Comparison of ENCODE assay signal across 15 cellular contexts in genomic region chr19:39479319-39479801, GRCh38. TPM values are rescaled to one million over a fixed set of nuclear protein-coding genes. Genes with fewer than 3 reads are reported as not detected.
DNase-seq lines count a peak whose midpoint lies in the region; ATAC-seq, FAIRE-seq and TF ChIP-seq lines count a peak whose summit lies in the region.
"Not testable (repeated sequence)": the region's sequence is repeated elsewhere in the genome, so short reads cannot be mapped to it uniquely, and the experiment has no call there.
"Had no signal": no experiment of that assay in that cellular context is flagged by ENCODE, and none has a peak within 500 bp of the region (broad histone marks: within the 10 kb centered on the region; RNA-seq: fewer than 3 reads in every experiment).

No MANE protein-coding gene starts in this region.

- H3K27me3 ChIP-seq in left lung, neural progenitor cell: not testable (repeated sequence)

- peaks cover 25% of the 10 kb centered on the region for H3F3A ChIP-seq in neural progenitor cell (ENCODE audit: low read depth)

- ATAC-seq in A549; activated T-cell treated with anti-CD3 and anti-CD28 coated beads, Interleukin-2, amount 50 U/mL, for 4 hours: not testable (repeated sequence)
- peak; percentile 28 for ATAC-seq in left lung

- H3K27ac ChIP-seq in A549, neural progenitor cell: not testable (repeated sequence)
- H3K27ac ChIP-seq in left lung, result peak overlapping the region; percentile 78 to 84

- intact Hi-C loops in left lung (cut with DNase I), result loop anchor here in 1 of 2 donors (10.0 kb wide), 1 partner anchor 55 kb away; the partner anchor contains the start of gene EID2B

- H3K9ac ChIP-seq in neural progenitor cell, result not testable (repeated sequence)

- not testable (repeated sequence) for H3K27me3 Mint-ChIP-seq in T-helper 1 cell treated with Interleukin-12 subunit alpha and Interleukin-12 subunit beta and Interleukin-4 antibody, amounts not matched to agents 30 μg/mL and 1 μg/mL, for 36 hours (ENCODE audit: low read depth); activated T-cell treated with anti-CD3 and anti-CD28 coated beads, Interleukin-2, amount 50 U/mL, for 4 hours (ENCODE audit: low read depth); chondrocyte (ENCODE audit: low read depth); neural progenitor cell (ENCODE audit: insufficient read depth, low read depth)

- H3K4me3 ChIP-seq in A549, left lung, neural progenitor cell: not testable (repeated sequence)

- H3K4me1 ChIP-seq in A549 (peaks cover 15% of the 10 kb centered on the region), left lung (peaks cover 10 to 26% of the 10 kb centered on the region in 2 donors), neural progenitor cell (peaks cover 16% of the 10 kb centered on the region)

- not testable (repeated sequence) for TF ChIP-seq CTCF in A549 (IDR thresholded peaks at IDR 0.05); chondrocyte (IDR thresholded peaks at IDR 0.05); left lung (IDR thresholded peaks at IDR 0.05); neural progenitor cell (IDR thresholded peaks at IDR 0.05)

- peaks cover 2 to 47% of the 10 kb centered on the region in 2 donors for H3K36me3 ChIP-seq in left lung
- not testable (repeated sequence) for H3K36me3 ChIP-seq in neural progenitor cell

- H3K79me2 ChIP-seq in neural progenitor cell (ENCODE audit: low read depth), result peaks cover 26% of the 10 kb centered on the region

- FAIRE-seq in A549 (lab: Jason Lieb, UNC), result peak; percentile 28

- peaks cover 19% of the 10 kb centered on the region for H3K36me3 Mint-ChIP-seq in T-helper 1 cell treated with Interleukin-12 subunit alpha and Interleukin-12 subunit beta and Interleukin-4 antibody, amounts not matched to agents 30 μg/mL and 1 μg/mL, for 36 hours (ENCODE audit: low read depth)
- H3K36me3 Mint-ChIP-seq in activated T-cell treated with anti-CD3 and anti-CD28 coated beads, Interleukin-2, amount 50 U/mL, for 4 hours (ENCODE audit: insufficient read depth), result peaks cover 17% of the 10 kb centered on the region
- peaks cover 12% of the 10 kb centered on the region for H3K36me3 Mint-ChIP-seq in chondrocyte (ENCODE audit: low read depth)
- H3K36me3 Mint-ChIP-seq in neural progenitor cell, result peaks cover 14% of the 10 kb centered on the region

- H3K4me2 ChIP-seq in A549, result not testable (repeated sequence)
- peak overlapping the region; percentile 88 for H3K4me2 ChIP-seq in neural progenitor cell

- H3K4me1 Mint-ChIP-seq in T-helper 1 cell treated with Interleukin-12 subunit alpha and Interleukin-12 subunit beta and Interleukin-4 antibody, amounts not matched to agents 30 μg/mL and 1 μg/mL, for 36 hours (ENCODE audit: low read depth), result peaks cover 19% of the 10 kb centered on the region
- H3K4me1 Mint-ChIP-seq in activated T-cell treated with anti-CD3 and anti-CD28 coated beads, Interleukin-2, amount 50 U/mL, for 4 hours (ENCODE audit: low read depth), result peaks cover 24% of the 10 kb centered on the region
- peaks cover 21% of the 10 kb centered on the region for H3K4me1 Mint-ChIP-seq in chondrocyte (ENCODE audit: low read depth)
- peaks cover 26% of the 10 kb centered on the region for H3K4me1 Mint-ChIP-seq in neural progenitor cell

- H4K20me1 ChIP-seq in neural progenitor cell (ENCODE audit: low read depth), result not testable (repeated sequence)

- TF ChIP-seq EP300 in A549 (IDR thresholded peaks at IDR 0.05), result not testable (repeated sequence)

- not testable (repeated sequence) for H3K9me3 ChIP-seq in A549; left lung; neural progenitor cell (ENCODE audit: low read depth)

- peak overlapping the region; percentile 90 for H3K4me3 Mint-ChIP-seq in T-helper 1 cell treated with Interleukin-12 subunit alpha and Interleukin-12 subunit beta and Interleukin-4 antibody, amounts not matched to agents 30 μg/mL and 1 μg/mL, for 36 hours
- H3K4me3 Mint-ChIP-seq in activated T-cell treated with anti-CD3 and anti-CD28 coated beads, Interleukin-2, amount 50 U/mL, for 4 hours, result peak overlapping the region; percentile 89
- H3K4me3 Mint-ChIP-seq in chondrocyte (ENCODE audit: unreplicated experiment), result not testable (repeated sequence)
- H3K4me3 Mint-ChIP-seq in neural progenitor cell, result peak overlapping the region; percentile 91

- H2AFZ ChIP-seq in neural progenitor cell (replicated peaks), result not testable (repeated sequence)

- WGBS in A549 (ENCODE audit: missing lambda C conversion rate), result 85% methylated on average over 11 of the region's 11 CpGs

- peak overlapping the region; percentile 86 for H3K27ac Mint-ChIP-seq in T-helper 1 cell treated with Interleukin-12 subunit alpha and Interleukin-12 subunit beta and Interleukin-4 antibody, amounts not matched to agents 30 μg/mL and 1 μg/mL, for 36 hours
- peak overlapping the region; percentile 97 for H3K27ac Mint-ChIP-seq in chondrocyte (ENCODE audit: unreplicated experiment)
- H3K27ac Mint-ChIP-seq in neural progenitor cell, result peak overlapping the region; percentile 30

- not testable (repeated sequence) for TF ChIP-seq POLR2A in A549 (IDR thresholded peaks at IDR 0.05; ENCODE audit: low read length)

- CTCF ChIA-PET in A549 (lab: Yijun Ruan, JAX), result interaction anchor here (8.4 to 16.6 kb wide), 2 partner anchors 17 to 39 kb away, joined by 73 to 305 read pairs; partner anchors contain the start of gene DLL3

- not testable (repeated sequence) for DNase-seq in A549 (ENCODE audit: low read depth in 1 of 2, low spot score in 1 of 2); activated T-cell treated with anti-CD3 and anti-CD28 coated beads, Interleukin-2, amount 50 U/mL, for 4 hours; chondrocyte (ENCODE audit: low spot score); neural progenitor cell (ENCODE audit: low spot score)
- DNase-seq in DMS79 (lab: John Stamatoyannopoulos, UW) (peak; percentile 6), NCI-H524 (lab: John Stamatoyannopoulos, UW) (peak; percentile 78 to 88), left lung (peak in 1 of 2 donors; percentile 8)

- TF ChIP-seq RAD21 in A549 (conservative IDR thresholded peaks at IDR 0.05 in 1 of 2, IDR thresholded peaks at IDR 0.05 in 1 of 2), result not testable (repeated sequence)

- H3K9me3 Mint-ChIP-seq in T-helper 1 cell treated with Interleukin-12 subunit alpha and Interleukin-12 subunit beta and Interleukin-4 antibody, amounts not matched to agents 30 μg/mL and 1 μg/mL, for 36 hours; activated T-cell treated with anti-CD3 and anti-CD28 coated beads, Interleukin-2, amount 50 U/mL, for 4 hours; chondrocyte (ENCODE audit: low read depth); neural progenitor cell: not testable (repeated sequence)

- POLR2A ChIA-PET in A549 (lab: Yijun Ruan, JAX), result interaction anchor here (1.0 kb wide), 1 partner anchor 11 kb away, joined by 6 read pairs; no protein-coding TSS in a partner anchor

RNA-seq across cellular contexts. Expression of gene TIMM50, which starts 1.3 kb away (rescaled TPM):
- polyA plus RNA-seq in A549 (2011; rRNA removed) (234 and 246 TPM in 2 replicates), A549 (2017; fragmentation: RNase III; extraction: RNeasy Plus Mini Kit Qiagen cat#74134 plus additional on column Dnase treatment) (196 to 206 TPM (median 204 TPM) in 3 replicates)
- polyA plus RNA-seq in A549 (2012; cell fraction: cytosol; rRNA removed), result 370 and 374 TPM in 2 replicates
- polyA plus RNA-seq in A549 (2012; cell fraction: nucleus; rRNA removed), result 384 and 439 TPM in 2 replicates
- 284 and 290 TPM in 2 replicates for polyA minus RNA-seq in A549 (2011; rRNA and poly(A)+ RNA removed)
- total RNA-seq in activated T-cell treated with anti-CD3 and anti-CD28 coated beads, Interleukin-2, amount 50 U/mL, for 4 hours, result 100 to 1,000 TPM; 192 to 211 (median 195) TPM
- total RNA-seq in chondrocyte (46.4 to 65.7 TPM (median 49.9 TPM) in 3 replicates), left lung (10 to 100 TPM; 46.0 to 60.3 TPM), neural progenitor cell (ENCODE audit: low replicate concordance) (39.9 and 79.3 TPM in 2 replicates)

RNA-seq across cellular contexts. Expression of gene DLL3, which starts 19.4 kb away (rescaled TPM):
- polyA plus RNA-seq in A549 (2011; rRNA removed) (6.8 and 8.3 TPM in 2 replicates), A549 (2017; fragmentation: RNase III; extraction: RNeasy Plus Mini Kit Qiagen cat#74134 plus additional on column Dnase treatment) (6.7 TPM in 3 replicates)
- 14.9 and 18.9 TPM in 2 replicates for polyA plus RNA-seq in A549 (2012; cell fraction: cytosol; rRNA removed)
- 10.6 and 11.5 TPM in 2 replicates for polyA plus RNA-seq in A549 (2012; cell fraction: nucleus; rRNA removed)
- polyA minus RNA-seq in A549 (2011; rRNA and poly(A)+ RNA removed), result 3.3 and 3.5 TPM in 2 replicates
- total RNA-seq in activated T-cell treated with anti-CD3 and anti-CD28 coated beads, Interleukin-2, amount 50 U/mL, for 4 hours, result 1 to 10 TPM; 1.7 to 3.3 (median 1.7) TPM
- total RNA-seq in chondrocyte (0.92 to 1.3 TPM (median 1.00 TPM) in 3 replicates), left lung (under 1 TPM in 1 of 2 donors, not detected in 1; 0.12 TPM), neural progenitor cell (ENCODE audit: low replicate concordance) (0.37 and 2.8 TPM in 2 replicates)
- total RNA-seq: A172, right cardiac atrium, stomach, transverse colon had no signal

RNA-seq across cellular contexts. Expression of gene SUPT5H, which starts 34.0 kb away (rescaled TPM):
- 133 and 186 TPM in 2 replicates for polyA plus RNA-seq in A549 (2011; rRNA removed)
- 147 and 165 TPM in 2 replicates for polyA plus RNA-seq in A549 (2012; cell fraction: cytosol; rRNA removed)
- polyA plus RNA-seq in A549 (2012; cell fraction: nucleus; rRNA removed), result 393 and 418 TPM in 2 replicates
- polyA plus RNA-seq in A549 (2017; fragmentation: RNase III; extraction: RNeasy Plus Mini Kit Qiagen cat#74134 plus additional on column Dnase treatment), result 200 to 223 TPM (median 222 TPM) in 3 replicates
- 133 and 149 TPM in 2 replicates for polyA minus RNA-seq in A549 (2011; rRNA and poly(A)+ RNA removed)
- 100 to 1,000 TPM; 193 to 201 (median 197) TPM for total RNA-seq in activated T-cell treated with anti-CD3 and anti-CD28 coated beads, Interleukin-2, amount 50 U/mL, for 4 hours
- 106 to 120 TPM (median 108 TPM) in 3 replicates for total RNA-seq in chondrocyte
- 100 to 1,000 TPM in 1 of 2 donors, 10 to 100 TPM in 1; 93.6 to 102 TPM for total RNA-seq in left lung
- total RNA-seq in neural progenitor cell (ENCODE audit: low replicate concordance), result 48.5 and 84.3 TPM in 2 replicates

RNA-seq across cellular contexts. Expression of gene SELENOV, which starts 35.6 kb away (rescaled TPM):
- polyA plus RNA-seq in A549 (2011; rRNA removed) (not detected in 2 replicates), A549 (2017; fragmentation: RNase III; extraction: RNeasy Plus Mini Kit Qiagen cat#74134 plus additional on column Dnase treatment) (not detected in 3 replicates)
- polyA plus RNA-seq in A549 (2012; cell fraction: cytosol; rRNA removed), result not detected in 2 replicates
- 0.06 and 0.10 TPM in 2 replicates for polyA plus RNA-seq in A549 (2012; cell fraction: nucleus; rRNA removed)
- not detected in 2 replicates for polyA minus RNA-seq in A549 (2011; rRNA and poly(A)+ RNA removed)
- not detected for total RNA-seq in activated T-cell treated with anti-CD3 and anti-CD28 coated beads, Interleukin-2, amount 50 U/mL, for 4 hours
- total RNA-seq in chondrocyte (not detected in 3 replicates), left lung (not detected), neural progenitor cell (ENCODE audit: low replicate concordance) (0.73 and 6.2 TPM in 2 replicates)
- total RNA-seq: A172, foreskin keratinocyte, LHCN-M2, lower leg skin, right cardiac atrium, stomach, transverse colon had no signal
- polyA plus RNA-seq: foreskin keratinocyte, right cardiac atrium, stomach had no signal

RNA-seq across cellular contexts. Expression of gene RPS16, which starts 43.6 kb away (rescaled TPM):
- polyA plus RNA-seq in A549 (2011; rRNA removed) (4,855 and 5,722 TPM in 2 replicates), A549 (2017; fragmentation: RNase III; extraction: RNeasy Plus Mini Kit Qiagen cat#74134 plus additional on column Dnase treatment) (4,280 to 4,348 TPM (median 4,297 TPM) in 3 replicates)
- 15,003 and 17,959 TPM in 2 replicates for polyA plus RNA-seq in A549 (2012; cell fraction: cytosol; rRNA removed)
- 8,488 and 9,467 TPM in 2 replicates for polyA plus RNA-seq in A549 (2012; cell fraction: nucleus; rRNA removed)
- 5,249 and 5,947 TPM in 2 replicates for polyA minus RNA-seq in A549 (2011; rRNA and poly(A)+ RNA removed)
- 1,000 to 10,000 TPM; 3,250 to 3,505 (median 3,474) TPM for total RNA-seq in activated T-cell treated with anti-CD3 and anti-CD28 coated beads, Interleukin-2, amount 50 U/mL, for 4 hours
- total RNA-seq in chondrocyte (1,022 to 1,375 TPM (median 1,065 TPM) in 3 replicates), left lung (1,000 to 10,000 TPM; 1,507 to 1,549 TPM), neural progenitor cell (ENCODE audit: low replicate concordance) (94.8 and 268 TPM in 2 replicates)

Comparison
In these comparisons a context has a peak if more than half of its experiments do, and no peak if none do; other contexts are left out.
1. H3K27ac Mint-ChIP-seq: peak in every context shown above with its lines; median percentile 97 in chondrocyte; 86 in T-helper 1 cell treated with Interleukin-12 subunit alpha and Interleukin-12 subunit beta and Interleukin-4 antibody, amounts not matched to agents 30 μg/mL and 1 μg/mL, for 36 hours; 30 in neural progenitor cell.